11 cellular contexts compared by ENCODE assay signal in the genomic region with DNA sequence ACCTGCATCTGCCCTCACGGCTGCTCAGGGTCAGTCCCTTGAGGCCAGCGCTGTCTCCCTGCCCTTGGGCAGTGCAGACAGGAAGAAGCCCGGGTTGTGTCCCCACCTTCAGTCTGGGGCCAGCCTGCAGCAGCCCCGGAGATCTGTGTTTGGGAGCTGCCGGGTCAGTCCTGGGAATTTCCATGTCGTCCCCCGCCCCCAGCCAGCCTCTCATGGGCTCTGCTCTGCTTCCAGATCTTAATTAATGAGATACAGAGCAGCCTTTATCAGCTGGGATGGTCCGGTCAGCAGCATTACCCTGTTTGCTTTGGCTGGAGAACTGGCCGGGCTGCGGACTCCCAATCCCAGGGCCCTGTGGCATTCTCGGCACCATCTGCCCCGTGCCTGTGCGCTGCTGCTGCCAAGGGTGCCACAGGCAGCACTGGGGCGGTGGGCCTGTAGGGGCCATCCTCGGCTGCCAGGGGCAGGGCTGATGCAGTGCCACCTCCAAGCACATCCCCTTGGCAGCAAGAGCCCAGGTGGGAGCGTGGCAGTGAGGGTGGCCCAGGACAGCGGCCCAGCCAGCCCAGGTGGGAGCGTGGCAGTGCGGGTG. TPM values are rescaled to one million over a fixed set of nuclear protein-coding genes. Genes with fewer than 3 reads are reported as not detected.
A peak's percentile ranks its signal among the peaks of the same experiment; 100 is the strongest.
DNase-seq lines count a peak whose midpoint lies in the region; ATAC-seq and TF ChIP-seq lines count a peak whose summit lies in the region.
"Had no signal": no experiment of that assay in that cellular context is flagged by ENCODE, and none has a peak within 500 bp of the region (broad histone marks: within the 10 kb centered on the region; RNA-seq: fewer than 3 reads in every experiment).

No MANE protein-coding gene starts in this region.

- no peak for DNase-seq in AG10803 (ENCODE audit: low read depth)
- DNase-seq in head of caudate nucleus, result peak in 24 of 42 donors; percentile 18 to 86 (median 52)
- peak in 2 of 5 donors; percentile 45 to 57 for DNase-seq in ovary
- no peak for DNase-seq in activated T-cell treated with anti-CD3 and anti-CD28 coated beads for 4 hours
- DNase-seq in epidermal melanocyte (ENCODE audit: insufficient read length, low spot score), result no peak
- DNase-seq in gastrocnemius medialis, result no peak
- DNase-seq: NCI-H524 treated with DMSO at 0.1 percent for 48 hours had no signal

- H3K4me3 ChIP-seq in AG10803 (ENCODE audit: low read length) (peak overlapping the region; percentile 63), WI38 (ENCODE audit: low read depth, low read length) (peak overlapping the region; percentile 69), ovary (peak overlapping the region; percentile 46), gastrocnemius medialis (no peak overlapping the region)

- no peak for ATAC-seq in gastrocnemius medialis
- no peak for ATAC-seq in HG02571 (IDR thresholded peaks at IDR 0.05; ENCODE audit: unreplicated experiment)
- ATAC-seq: left colon; stimulated activated effector memory CD8-positive, alpha-beta T cell treated with anti-CD3 and anti-CD28 coated beads, Interleukin-12 subunit alpha, Interleukin-12 subunit beta, amount 100 ng/mL, for 72 hours had no signal

- no peaks in the 10 kb centered on the region for H3K36me3 ChIP-seq in ovary
- no peaks in the 10 kb centered on the region for H3K36me3 ChIP-seq in gastrocnemius medialis

- intact Hi-C loops in head of caudate nucleus (cut with DNase I) (no loop called here), ovary (cut with DNase I) (no loop called here), gastrocnemius medialis (cut with DNase I; ENCODE audit: low total_unique reads) (no loop called here)

- TF ChIP-seq EP300 in ovary (IDR thresholded peaks at IDR 0.05), result no peak

- no peak for TF ChIP-seq CTCF in AG10803 (conservative IDR thresholded peaks at IDR 0.05; ENCODE audit: low read length)
- no peak for TF ChIP-seq CTCF in WI38 (IDR thresholded peaks at IDR 0.05; ENCODE audit: low read depth, low read length)
- no peak for TF ChIP-seq CTCF in ovary (IDR thresholded peaks at IDR 0.05)
- no peak for TF ChIP-seq CTCF in gastrocnemius medialis (IDR thresholded peaks at IDR 0.05 in 4 of 5, conservative IDR thresholded peaks at IDR 0.05 in 1 of 5)

- TF ChIP-seq POLR2A in ovary (IDR thresholded peaks at IDR 0.05), result no peak
- no peak for TF ChIP-seq POLR2A in gastrocnemius medialis (IDR thresholded peaks at IDR 0.05)

- H3K27me3 ChIP-seq in ovary (no peaks in the 10 kb centered on the region), gastrocnemius medialis (peaks cover 13 to 33% (median 29%) of the 10 kb centered on the region in 3 donors)

- no peak overlapping the region for H3K27ac ChIP-seq in ovary
- H3K27ac ChIP-seq in gastrocnemius medialis, result no peak overlapping the region

- 30 to 45% (median 37%) methylated on average over 14 to 19 of the region's 19 CpGs for WGBS in ovary, 3 donors

- in situ Hi-C loops in gastrocnemius medialis (cut with MboI; ENCODE audit: low sequenced_read_pairs in 4 of 4), result no loop called here

- H3K4me1 ChIP-seq in ovary (ENCODE audit: insufficient read depth), result peaks cover 17% of the 10 kb centered on the region
- H3K4me1 ChIP-seq in gastrocnemius medialis, result peaks cover 0 to 7% of the 10 kb centered on the region in 2 donors

- H3K9me3 ChIP-seq in ovary (no peaks in the 10 kb centered on the region), gastrocnemius medialis (peaks cover 0 to 3% (median 0%) of the 10 kb centered on the region in 3 donors)

RNA-seq across cellular contexts. Expression of a gene that starts 2.4 kb away (rescaled TPM):
- total RNA-seq in ovary, result 10 to 100 TPM in 6 of 7 donors, 1 to 10 TPM in 1; 9.6 to 20.6 (median 13.5) TPM
- 10 to 100 TPM in 1 of 2 donors, 1 to 10 TPM in 1; 4.8 to 19.2 TPM for polyA plus RNA-seq in ovary
- 1 to 10 TPM in 3 of 4 donors, under 1 TPM in 1; 0.92 to 4.7 (median 2.3) TPM for total RNA-seq in gastrocnemius medialis

RNA-seq across cellular contexts. Expression of a gene that starts 52.6 kb away (rescaled TPM):
- total RNA-seq in ovary, result 100 to 1,000 TPM in 5 of 7 donors, 10 to 100 TPM in 2; 96.8 to 150 (median 108) TPM
- 100 to 1,000 TPM in 1 of 2 donors, 10 to 100 TPM in 1; 71.1 to 142 TPM for polyA plus RNA-seq in ovary
- 100 to 1,000 TPM; 407 to 555 (median 524) TPM for total RNA-seq in gastrocnemius medialis

Comparison
In these comparisons a context has a peak if more than half of its experiments do, and no peak if none do; other contexts are left out.
1. DNase-seq: peak in head of caudate nucleus (24 of 42); none in AG10803 (single experiment), activated T-cell treated with anti-CD3 and anti-CD28 coated beads for 4 hours (single experiment), epidermal melanocyte (single experiment) and gastrocnemius medialis (0 of 2).
2. H3K4me3 ChIP-seq: peak in AG10803 (single experiment), WI38 (single experiment) and ovary (single experiment); none in gastrocnemius medialis (0 of 4).